In genomic region chr7:43873300-43873699, GRCh38 we compare ENCODE assay signal across 10 cellular contexts. TPM values are rescaled to one million over a fixed set of nuclear protein-coding genes. Genes with fewer than 3 reads are reported as not detected.
DNase-seq lines count a peak whose midpoint lies in the region; ATAC-seq, FAIRE-seq and TF ChIP-seq lines count a peak whose summit lies in the region.
"Had no signal": no experiment of that assay in that cellular context is flagged by ENCODE, and none has a peak within 500 bp of the region (broad histone marks: within the 10 kb centered on the region; RNA-seq: fewer than 3 reads in every experiment).

No MANE protein-coding gene starts in this region.

- WGBS in K562 (ENCODE audit: insufficient coverage, low coverage, missing lambda C conversion rate): 9% methylated on average over 5 of the region's 5 CpGs
- 70% methylated on average over 5 of the region's 5 CpGs for WGBS in right cardiac atrium

- H2AFZ ChIP-seq in K562 (ENCODE audit: low read depth, low read length): peak overlapping the region; percentile 67; the same call in 1 of the 2 replicates
- H2AFZ ChIP-seq: GM23338 had no signal

- peak overlapping the region; percentile 74 for H3K27ac ChIP-seq in K562 (ENCODE audit: extremely low read depth, low read depth, low read length)
- H3K27ac ChIP-seq in right cardiac atrium (ENCODE audit: low read length): peak overlapping the region; percentile 75
- peak overlapping the region; percentile 58 to 65 for H3K27ac ChIP-seq in thoracic aorta

- TF ChIP-seq RAD21 in K562 (CRISPR knock-in tag; conservative IDR thresholded peaks at IDR 0.05 in 1 of 2, IDR thresholded peaks at IDR 0.05 in 1 of 2): no peak

- FAIRE-seq in H54 (lab: Jason Lieb, UNC) (no peak), K562 (lab: Jason Lieb, UNC) (no peak)

- TF ChIP-seq POLR2A in H54 (IDR thresholded peaks at IDR 0.05; ENCODE audit: low read depth, low read length) (no peak), K562 (conservative IDR thresholded peaks at IDR 0.05) (no peak)

- POLR2A ChIA-PET in K562 (lab: Yijun Ruan, JAX): interaction anchor here (0.5 to 3.8 kb wide), 4 partner anchors 11 to 379 kb away, joined by 3 to 19 read pairs (median 4); no protein-coding TSS in a partner anchor

- no peak; the same call in 1 of the 2 replicates for TF ChIP-seq EP300 in K562 (IDR thresholded peaks at IDR 0.05; ENCODE audit: low read length)

- H3K9me3 ChIP-seq in K562 (replicated peaks; ENCODE audit: control insufficient read depth, insufficient read depth, low read depth, low read length): no peaks in the 10 kb centered on the region
- H3K9me3 ChIP-seq in right cardiac atrium (ENCODE audit: control insufficient read depth, low read length): no peaks in the 10 kb centered on the region
- H3K9me3 ChIP-seq in thoracic aorta: no peaks in the 10 kb centered on the region

- peak overlapping the region; percentile 63 for H3K4me2 ChIP-seq in K562 (ENCODE audit: insufficient read depth, low read length)

- in situ Hi-C loops in K562 (cut with MboI): no loop called here

- no TSS peak for BruUV-seq in K562 (replicated peaks; lab: Mats Ljungman, UMichigan)

- peak; percentile 74 for DNase-seq in H54 (ENCODE audit: insufficient read length, low spot score)
- peak; percentile 49 to 74 (median 63) for DNase-seq in K562 (ENCODE audit: extremely low read depth in 1 of 4, low spot score in 3 of 4)
- DNase-seq in right cardiac atrium: peak; percentile 67 to 73 (median 71)
- DNase-seq in thoracic aorta (ENCODE audit: low spot score): peak; percentile 52
- DNase-seq in SHP77 (lab: John Stamatoyannopoulos, UW): no peak
- no peak for DNase-seq in C1 segment of cervical spinal cord (lab: John Stamatoyannopoulos, UW)
- no peak for DNase-seq in cortex of kidney (lab: John Stamatoyannopoulos, UW)
- DNase-seq: immature natural killer cell had no signal

- H3K27me3 ChIP-seq in K562 (ENCODE audit: control insufficient read depth in 2 of 2, insufficient read depth in 2 of 2, low read length in 2 of 2) (no peaks in the 10 kb centered on the region), right cardiac atrium (ENCODE audit: control insufficient read depth, insufficient read depth) (no peaks in the 10 kb centered on the region), thoracic aorta (replicated peaks; ENCODE audit: insufficient read depth) (no peaks in the 10 kb centered on the region)

- H3K4me3 ChIP-seq in K562 (no peak overlapping the region), right cardiac atrium (ENCODE audit: low read length) (no peak overlapping the region), thoracic aorta (no peak overlapping the region)
- H3K4me3 ChIP-seq: GM23338 had no signal

- intact Hi-C loops in K562 (cut with micrococcal nuclease) (no loop called here), right cardiac atrium (cut with DNase I) (no loop called here)

- H3K9ac ChIP-seq in K562 (ENCODE audit: insufficient read depth in 1 of 2, low read depth in 2 of 2, low read length in 2 of 2): peak overlapping the region; percentile 22 to 55

- CTCF ChIA-PET in K562 (lab: Yijun Ruan, JAX; ENCODE audit: low intra/inter-chr PET ratio): no interaction called here

- H3K36me3 ChIP-seq in K562 (ENCODE audit: control insufficient read depth, insufficient read depth, low read length) (peaks cover 32% of the 10 kb centered on the region; the same call in 2 of the 3 replicates), thoracic aorta (peaks cover 25% of the 10 kb centered on the region)

- H4K20me1 ChIP-seq in K562 (replicated peaks; ENCODE audit: control insufficient read depth, insufficient read depth, low read length): no peaks in the 10 kb centered on the region

- peaks cover 11% of the 10 kb centered on the region for H3K79me2 ChIP-seq in K562 (ENCODE audit: control insufficient read depth, insufficient read depth, low read length)

- TF ChIP-seq CTCF in K562 (IDR thresholded peaks at IDR 0.05 in 2 of 3, conservative IDR thresholded peaks at IDR 0.05 in 1 of 3; ENCODE audit: insufficient read depth in 2 of 3, low read depth in 1 of 3, low read length in 3 of 3) (no peak), thoracic aorta (IDR thresholded peaks at IDR 0.05) (no peak)

- H3K9me1 ChIP-seq in K562 (ENCODE audit: control insufficient read depth, insufficient read depth, low read length): no peaks in the 10 kb centered on the region

- H3K4me1 ChIP-seq in K562 (replicated peaks in 1 of 2; ENCODE audit: control insufficient read depth in 2 of 2, insufficient read depth in 2 of 2, low read length in 2 of 2) (peaks cover 22 to 27% of the 10 kb centered on the region in 2 experiments; a peak in 4 of 5 replicates), right cardiac atrium (ENCODE audit: control insufficient read depth, insufficient read depth, low read length) (peaks cover 9% of the 10 kb centered on the region), thoracic aorta (ENCODE audit: control insufficient read depth in 1 of 2, low read depth in 2 of 2) (peaks cover 10 to 27% of the 10 kb centered on the region in 2 donors)

- ATAC-seq in K562 (peak; percentile 51), right cardiac atrium (peak; percentile 2 to 11), thoracic aorta (ENCODE audit: insufficient number of reproducible peaks, low FRiP score, low read depth) (no peak), HG03280 (IDR thresholded peaks at IDR 0.05; ENCODE audit: unreplicated experiment) (no peak)
- ATAC-seq: GM23338 had no signal

TF ChIP-seq in K562, 482 proteins besides CTCF, POLR2A, EP300 and RAD21 (continues in another document):
- TF ChIP-seq ESRRA (IDR thresholded peaks at IDR 0.05; ENCODE audit: borderline replicate concordance, low read depth): peak; percentile 91

RNA-seq across cellular contexts. Expression of gene MRPS24, which starts 4.0 kb away (rescaled TPM):
- total RNA-seq in K562 (2011; cell fraction: chromatin; rRNA removed; ENCODE audit: low replicate concordance): 20.9 and 28.4 TPM in 2 replicates
- total RNA-seq in K562 (2011; cell fraction: nucleolus; rRNA removed): 50.9 and 59.1 TPM in 2 replicates
- 40.5 and 59.2 TPM in 2 replicates for total RNA-seq in K562 (2011; cell fraction: nucleoplasm; rRNA removed)
- 197 and 210 TPM in 2 replicates for total RNA-seq in K562 (2014; rRNA removed)
- total RNA-seq in K562 (2014; rRNA removed; fragmentation: Illumina TruSeq; extraction: Trizol): 111 and 125 TPM in 2 replicates
- total RNA-seq in K562 (2015; rRNA removed; fragmentation: Illumina TruSeq; extraction: Trizol): 152 and 163 TPM in 2 replicates
- total RNA-seq in K562 (2021): 214 and 225 TPM in 2 replicates
- polyA plus RNA-seq in K562 (2011; rRNA removed): 197 and 215 TPM in 2 replicates
- 413 and 533 TPM in 2 replicates for polyA plus RNA-seq in K562 (2011; cell fraction: cytosol; rRNA removed)
- 126 and 138 TPM in 2 replicates for polyA plus RNA-seq in K562 (2011; cell fraction: nucleus; rRNA removed)
- polyA plus RNA-seq in K562 (2012): 216 and 269 TPM in 2 replicates
- 176 and 179 TPM in 2 replicates for polyA plus RNA-seq in K562 (2014; fragmentation: Illumina TruSeq; extraction: Trizol)
- polyA plus RNA-seq in K562 (2014; fragmentation: Nextera tagmentation; extraction: Ambion mirVana): 10 to 100 TPM; 51.4 to 92.8 TPM
- polyA plus RNA-seq in K562 (2014; rRNA removed): 169 and 185 TPM in 2 replicates
- 63.1 and 70.4 TPM in 2 replicates for polyA minus RNA-seq in K562 (2011; rRNA and poly(A)+ RNA removed)
- polyA minus RNA-seq in K562 (2011; cell fraction: cytosol; rRNA and poly(A)+ RNA removed): 99.1 and 126 TPM in 2 replicates
- 16.0 and 28.5 TPM in 2 replicates for polyA minus RNA-seq in K562 (2011; cell fraction: nucleus; rRNA and poly(A)+ RNA removed)
- 100 to 1,000 TPM; 120 to 174 (median 160) TPM for total RNA-seq in right cardiac atrium
- 272 TPM for polyA plus RNA-seq in right cardiac atrium
- total RNA-seq in thoracic aorta: 10 to 100 TPM; 50.6 to 71.8 TPM

RNA-seq across cellular contexts. Expression of gene URGCP, which starts 33.1 kb away (rescaled TPM):
- 23.3 and 33.1 TPM in 2 replicates for total RNA-seq in K562 (2011; cell fraction: chromatin; rRNA removed; ENCODE audit: low replicate concordance)
- 21.2 and 24.7 TPM in 2 replicates for total RNA-seq in K562 (2011; cell fraction: nucleolus; rRNA removed)
- total RNA-seq in K562 (2011; cell fraction: nucleoplasm; rRNA removed): 19.4 and 24.6 TPM in 2 replicates
- total RNA-seq in K562 (2014; rRNA removed): 17.0 and 18.4 TPM in 2 replicates
- 9.7 and 10.3 TPM in 2 replicates for total RNA-seq in K562 (2014; rRNA removed; fragmentation: Illumina TruSeq; extraction: Trizol)
- 12.4 and 14.2 TPM in 2 replicates for total RNA-seq in K562 (2015; rRNA removed; fragmentation: Illumina TruSeq; extraction: Trizol)
- 15.6 and 18.7 TPM in 2 replicates for total RNA-seq in K562 (2021)
- polyA plus RNA-seq in K562 (2011; rRNA removed): 14.9 and 15.6 TPM in 2 replicates
- polyA plus RNA-seq in K562 (2011; cell fraction: cytosol; rRNA removed): 11.3 and 12.8 TPM in 2 replicates
- 19.8 and 22.6 TPM in 2 replicates for polyA plus RNA-seq in K562 (2011; cell fraction: nucleus; rRNA removed)
- 12.3 and 14.9 TPM in 2 replicates for polyA plus RNA-seq in K562 (2012)
- polyA plus RNA-seq in K562 (2014; fragmentation: Illumina TruSeq; extraction: Trizol): 14.8 and 25.8 TPM in 2 replicates
- polyA plus RNA-seq in K562 (2014; fragmentation: Nextera tagmentation; extraction: Ambion mirVana): 1 to 10 TPM; 1.7 to 3.8 TPM
- 10.7 and 12.5 TPM in 2 replicates for polyA plus RNA-seq in K562 (2014; rRNA removed)
- polyA minus RNA-seq in K562 (2011; rRNA and poly(A)+ RNA removed): 16.6 and 18.6 TPM in 2 replicates
- 9.7 and 11.0 TPM in 2 replicates for polyA minus RNA-seq in K562 (2011; cell fraction: cytosol; rRNA and poly(A)+ RNA removed)
- polyA minus RNA-seq in K562 (2011; cell fraction: nucleus; rRNA and poly(A)+ RNA removed): 7.9 and 9.0 TPM in 2 replicates
- 10 to 100 TPM; 37.7 to 43.6 (median 38.5) TPM for total RNA-seq in right cardiac atrium
- 26.5 TPM for polyA plus RNA-seq in right cardiac atrium
- 10 to 100 TPM; 33.7 to 41.0 TPM for total RNA-seq in thoracic aorta

RNA-seq across cellular contexts. Expression of gene UBE2D4, which starts 52.9 kb away (rescaled TPM):
- total RNA-seq in K562 (2011; cell fraction: chromatin; rRNA removed; ENCODE audit: low replicate concordance): 5.1 and 8.4 TPM in 2 replicates
- 3.8 and 4.3 TPM in 2 replicates for total RNA-seq in K562 (2011; cell fraction: nucleolus; rRNA removed)
- total RNA-seq in K562 (2011; cell fraction: nucleoplasm; rRNA removed): 4.6 and 7.3 TPM in 2 replicates
- total RNA-seq in K562 (2014; rRNA removed): 4.5 and 9.1 TPM in 2 replicates
- 6.4 and 6.9 TPM in 2 replicates for total RNA-seq in K562 (2014; rRNA removed; fragmentation: Illumina TruSeq; extraction: Trizol)
- total RNA-seq in K562 (2015; rRNA removed; fragmentation: Illumina TruSeq; extraction: Trizol): 7.0 and 8.3 TPM in 2 replicates
- total RNA-seq in K562 (2021): 10.2 and 11.7 TPM in 2 replicates
- 14.3 and 17.4 TPM in 2 replicates for polyA plus RNA-seq in K562 (2011; rRNA removed)
- polyA plus RNA-seq in K562 (2011; cell fraction: cytosol; rRNA removed): 24.0 and 24.2 TPM in 2 replicates
- 9.4 and 10.3 TPM in 2 replicates for polyA plus RNA-seq in K562 (2011; cell fraction: nucleus; rRNA removed)
- 10.5 and 13.2 TPM in 2 replicates for polyA plus RNA-seq in K562 (2012)
- 12.0 and 16.2 TPM in 2 replicates for polyA plus RNA-seq in K562 (2014; fragmentation: Illumina TruSeq; extraction: Trizol)
- polyA plus RNA-seq in K562 (2014; fragmentation: Nextera tagmentation; extraction: Ambion mirVana): 1 to 10 TPM; 3.3 to 4.7 TPM
- 7.5 and 9.0 TPM in 2 replicates for polyA plus RNA-seq in K562 (2014; rRNA removed)
- 14.8 and 20.1 TPM in 2 replicates for polyA minus RNA-seq in K562 (2011; rRNA and poly(A)+ RNA removed)
- polyA minus RNA-seq in K562 (2011; cell fraction: cytosol; rRNA and poly(A)+ RNA removed): 7.6 and 11.1 TPM in 2 replicates
- 1.3 and 4.7 TPM in 2 replicates for polyA minus RNA-seq in K562 (2011; cell fraction: nucleus; rRNA and poly(A)+ RNA removed)
- 10 to 100 TPM; 40.6 to 53.4 (median 44.4) TPM for total RNA-seq in right cardiac atrium
- 48.7 TPM for polyA plus RNA-seq in right cardiac atrium
- 10 to 100 TPM; 28.7 to 35.1 TPM for total RNA-seq in thoracic aorta

Comparison
In these comparisons a context has a peak if more than half of its experiments do, and no peak if none do; other contexts are left out.
1. DNase-seq: peak in H54 (single experiment), K562 (4 of 4), right cardiac atrium (3 of 3) and thoracic aorta (single experiment); none in SHP77 (0 of 2), C1 segment of cervical spinal cord (0 of 14) and cortex of kidney (single experiment).
2. ATAC-seq: peak in K562 (single experiment) and right cardiac atrium (2 of 2); none in thoracic aorta (single experiment) and HG03280 (single experiment).
3. Peak in every context shown above with its lines, with median percentiles within 50 percentile points of each other: H3K27ac ChIP-seq.